10 cellular contexts compared by ENCODE assay signal in the genomic region with DNA sequence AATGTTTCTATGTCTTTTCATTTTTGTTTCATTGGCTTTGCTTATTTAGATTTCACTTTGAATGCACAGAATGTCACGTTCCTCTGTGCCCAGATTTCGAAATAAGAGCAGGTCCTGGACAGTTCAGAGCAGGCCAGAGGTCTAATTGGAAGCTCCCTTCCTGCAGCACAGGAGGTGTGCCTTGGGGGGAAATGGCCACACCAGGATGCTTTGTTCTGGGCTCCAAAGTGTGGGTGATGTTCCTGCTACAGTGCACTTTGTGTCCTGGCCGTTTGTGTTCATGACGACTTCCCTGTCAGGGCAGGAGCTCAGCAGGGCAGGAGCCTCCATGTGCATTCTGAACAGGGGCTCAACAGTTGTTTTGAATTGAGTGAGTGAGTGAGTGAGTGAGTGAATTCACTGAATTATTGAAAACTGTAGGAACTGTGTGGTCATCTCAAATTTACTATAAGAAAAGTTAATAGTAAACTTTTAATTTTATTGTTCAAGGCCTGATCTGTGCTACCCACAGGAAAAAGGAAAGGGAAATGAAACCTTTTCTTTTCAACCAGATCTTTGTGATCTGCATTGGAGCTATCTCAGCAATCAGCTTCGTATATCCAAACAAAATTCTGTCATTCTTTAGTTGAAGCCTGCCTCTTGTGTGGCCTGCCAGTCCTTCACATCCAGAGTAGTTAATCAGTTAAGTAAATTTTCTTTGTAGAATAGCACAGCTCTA.
A peak's percentile ranks its signal among the peaks of the same experiment; 100 is the strongest.
DNase-seq lines count a peak whose midpoint lies in the region; ATAC-seq, FAIRE-seq and TF ChIP-seq lines count a peak whose summit lies in the region.
"Had no signal": no experiment of that assay in that cellular context is flagged by ENCODE, and none has a peak within 500 bp of the region (broad histone marks: within the 10 kb centered on the region; RNA-seq: fewer than 3 reads in every experiment).

No MANE protein-coding gene starts in this region.

- peak; percentile 33 for DNase-seq in NOMO-1 treated with DMSO at 0.1 percent for 48 hours (lab: John Stamatoyannopoulos, UW; ENCODE audit: unreplicated experiment)
- DNase-seq in NOMO-1 treated with dmso at 0.1 percent for 144 hours (lab: John Stamatoyannopoulos, UW; ENCODE audit: unreplicated experiment): no peak
- DNase-seq in chondrocyte (ENCODE audit: low spot score): no peak
- DNase-seq in small intestine: peak; percentile 58
- no peak for DNase-seq in NCI-H2107 (lab: John Stamatoyannopoulos, UW)
- DNase-seq in SW480 (ENCODE audit: low spot score): no peak
- no peak for DNase-seq in urothelium cell line (ENCODE audit: low spot score)
- DNase-seq: pancreas had no signal

- no peaks in the 10 kb centered on the region for H3K36me3 ChIP-seq in small intestine (ENCODE audit: control insufficient read depth in 2 of 2, insufficient read depth in 2 of 2, low read length in 2 of 2)
- H3K36me3 ChIP-seq: pancreas had no signal

- TF ChIP-seq CTCF in chondrocyte (IDR thresholded peaks at IDR 0.05): no peak

- peaks cover 8 to 18% of the 10 kb centered on the region in 2 donors for H3K4me1 ChIP-seq in small intestine (ENCODE audit: control insufficient read depth in 2 of 2, insufficient read depth in 1 of 2, low read depth in 1 of 2, low read length in 1 of 2)
- H3K4me1 ChIP-seq: pancreas had no signal

- no peak overlapping the region for H3K4me3 ChIP-seq in small intestine (ENCODE audit: low read depth in 1 of 2, low read length in 2 of 2)
- H3K4me3 ChIP-seq: pancreas had no signal

- 18 to 29% (median 22%) methylated on average over 5 of the region's 5 CpGs for WGBS in small intestine, 3 donors

- no peaks in the 10 kb centered on the region for H3K27me3 ChIP-seq in small intestine (ENCODE audit: control insufficient read depth in 2 of 2, insufficient read depth in 2 of 2, low read length in 2 of 2)
- H3K27me3 ChIP-seq: pancreas had no signal

- H3K4me3 Mint-ChIP-seq in chondrocyte (ENCODE audit: unreplicated experiment): no peak overlapping the region

- peak; percentile 77 for ATAC-seq in HG03175 (IDR thresholded peaks at IDR 0.05; ENCODE audit: unreplicated experiment)
- ATAC-seq: pancreas had no signal

- FAIRE-seq in small intestine (lab: Jason Lieb, UNC): no peak
- no peak for FAIRE-seq in urothelium cell line (lab: Jason Lieb, UNC)
- FAIRE-seq: A204.1, pancreas had no signal

- peaks cover 23% of the 10 kb centered on the region for H3K4me1 Mint-ChIP-seq in chondrocyte (ENCODE audit: low read depth)

- no peaks in the 10 kb centered on the region for H3K36me3 Mint-ChIP-seq in chondrocyte (ENCODE audit: low read depth)

- no peaks in the 10 kb centered on the region for H3K9me3 Mint-ChIP-seq in chondrocyte (ENCODE audit: low read depth)

- H3K27ac Mint-ChIP-seq in chondrocyte (ENCODE audit: unreplicated experiment): peak overlapping the region; percentile 71

- no peaks in the 10 kb centered on the region for H3K27me3 Mint-ChIP-seq in chondrocyte (ENCODE audit: low read depth)

- H3K9me3 ChIP-seq in small intestine (ENCODE audit: control insufficient read depth, low read depth): no peaks in the 10 kb centered on the region
- H3K9me3 ChIP-seq: pancreas had no signal

- H3K27ac ChIP-seq in small intestine (ENCODE audit: low read depth in 1 of 2, low read length in 1 of 2): peak overlapping the region in 1 of 2 donors; percentile 13
- H3K27ac ChIP-seq: pancreas had no signal

Comparison
In these comparisons a context has a peak if more than half of its experiments do, and no peak if none do; other contexts are left out.
1. DNase-seq: peak in NOMO-1 treated with DMSO at 0.1 percent for 48 hours (single experiment) and small intestine (single experiment); none in NOMO-1 treated with dmso at 0.1 percent for 144 hours (single experiment), chondrocyte (single experiment), NCI-H2107 (single experiment), SW480 (single experiment) and urothelium cell line (single experiment).